9 cellular contexts compared by ENCODE assay signal in genomic region chrX:100649550-100650356, GRCh38. TPM values are rescaled to one million over a fixed set of nuclear protein-coding genes. Genes with fewer than 3 reads are reported as not detected.
A peak's percentile ranks its signal among the peaks of the same experiment; 100 is the strongest.
DNase-seq lines count a peak whose midpoint lies in the region; ATAC-seq and TF ChIP-seq lines count a peak whose summit lies in the region.
"Had no signal": no experiment of that assay in that cellular context is flagged by ENCODE, and none has a peak within 500 bp of the region (broad histone marks: within the 10 kb centered on the region; RNA-seq: fewer than 3 reads in every experiment).

No MANE protein-coding gene starts in this region.

- no peaks in the 10 kb centered on the region for H3K9me2 ChIP-seq in PC-9 (ENCODE audit: insufficient read depth)

- no peaks in the 10 kb centered on the region for H3K27me3 ChIP-seq in PC-9 (ENCODE audit: insufficient read depth, low read depth)
- peaks cover 8% of the 10 kb centered on the region for H3K27me3 ChIP-seq in osteoblast (ENCODE audit: insufficient read depth, low read length)

- no peaks in the 10 kb centered on the region for H3K9me3 ChIP-seq in PC-9 (ENCODE audit: insufficient read depth, low read depth)
- no peaks in the 10 kb centered on the region for H3K9me3 ChIP-seq in osteoblast (ENCODE audit: low read depth, low read length)

- H3K4me1 ChIP-seq in PC-9 (replicated peaks; ENCODE audit: insufficient read depth) (peaks cover 60% of the 10 kb centered on the region), osteoblast (ENCODE audit: insufficient read depth, low read length) (peaks cover 54% of the 10 kb centered on the region)

- intact Hi-C loops in PC-9 (cut with micrococcal nuclease; ENCODE audit: unreplicated experiment), result loop anchor here (5.0 kb wide), 1 partner anchor 758 kb away; the partner anchor contains the start of genes GLA and HNRNPH2

- no TSS peak for BruUV-seq in PC-9 (replicated peaks; lab: Mats Ljungman, UMichigan)

- H3K27ac ChIP-seq in PC-9 (peak overlapping the region; percentile 94), osteoblast (ENCODE audit: low read depth, low read length) (peak overlapping the region; percentile 82)

- POLR2A ChIA-PET in PC-9 (lab: Charles Lee; ENCODE audit: unreplicated experiment), result interaction anchor here (0.5 to 1.1 kb wide), 6 partner anchors 13 to 834 kb away, joined by 3 to 9 read pairs (median 6); partner anchors contain the start of genes SYTL4 and XKRX
- POLR2A ChIA-PET in GM10248 (lab: Yijun Ruan, JAX), result no interaction called here

- CTCF ChIA-PET in PC-9 (lab: Charles Lee) (interaction anchor here (0.6 to 0.9 kb wide), 2 partner anchors 13 to 35 kb away, joined by 3 to 5 read pairs; partner anchors contain the start of gene TSPAN6), GM10248 (lab: Yijun Ruan, JAX) (no interaction called here)

- H3K4me3 ChIP-seq in PC-9, result peak overlapping the region; percentile 97; the same call in 1 of the 2 replicates
- H3K4me3 ChIP-seq in fibroblast of mammary gland (ENCODE audit: control insufficient read depth, low read depth, low read length), result no peak overlapping the region
- H3K4me3 ChIP-seq in osteoblast (ENCODE audit: insufficient read depth, low read length), result peak overlapping the region; percentile 9

- no peak for ATAC-seq in SK-N-SH treated with all-trans-retinoic acid at 6 μM for 48 hours

- peaks cover 55% of the 10 kb centered on the region for H3F3A ChIP-seq in PC-9 (ENCODE audit: insufficient read depth, low read depth)

- peak; percentile 83 for DNase-seq in AG20443 (ENCODE audit: low spot score)
- DNase-seq in PC-9, result peak; percentile 73 to 87
- peak; percentile 96 for DNase-seq in fibroblast of mammary gland (ENCODE audit: low read depth)
- peak; percentile 68 for DNase-seq in osteoblast (ENCODE audit: insufficient read length, low spot score, missing footprints)
- no peak for DNase-seq in NCI-H187 treated with DMSO at 0.1 percent for 48 hours (lab: John Stamatoyannopoulos, UW)
- no peak for DNase-seq in OCI-M2 (lab: John Stamatoyannopoulos, UW; ENCODE audit: unreplicated experiment)
- DNase-seq in GM10248 (ENCODE audit: extremely low spot score), result no peak
- DNase-seq: DND-41 had no signal

- H4K20me1 ChIP-seq in PC-9 (ENCODE audit: insufficient read depth), result no peaks in the 10 kb centered on the region; the same call in 1 of the 2 replicates
- H4K20me1 ChIP-seq in osteoblast (ENCODE audit: insufficient read depth, low read length), result no peaks in the 10 kb centered on the region

- peak overlapping the region; percentile 88 for H3K4me2 ChIP-seq in PC-9
- H3K4me2 ChIP-seq in osteoblast (ENCODE audit: insufficient read depth, low read length), result peak overlapping the region; percentile 52

- no peak for TF ChIP-seq CTCF in PC-9 (conservative IDR thresholded peaks at IDR 0.05)
- no peak for TF ChIP-seq CTCF in fibroblast of mammary gland (conservative IDR thresholded peaks at IDR 0.05; ENCODE audit: control insufficient read depth, insufficient read depth, low read depth, low read length)
- no peak for TF ChIP-seq CTCF in osteoblast (IDR thresholded peaks at IDR 0.05; ENCODE audit: extremely low read depth, low read depth, low read length)
- TF ChIP-seq CTCF in GM10248 (IDR thresholded peaks at IDR 0.05; ENCODE audit: control extremely low read depth, extremely low read depth, low read depth, missing control alignments), result no peak

- H3K79me2 ChIP-seq in PC-9 (ENCODE audit: low read depth) (peaks cover 31% of the 10 kb centered on the region), osteoblast (ENCODE audit: insufficient read depth, low read length) (peaks cover 7% of the 10 kb centered on the region)

- H2AFZ ChIP-seq in PC-9 (0 out of 2 replicates have a peak overlapping the region, but pooled peaks have one; percentile 26), osteoblast (ENCODE audit: low read length) (peak overlapping the region; percentile 64)

- H3K36me3 ChIP-seq in PC-9 (ENCODE audit: low read depth) (peaks cover 43% of the 10 kb centered on the region), osteoblast (ENCODE audit: insufficient read depth, low read length) (no peaks in the 10 kb centered on the region)

TF ChIP-seq in SK-N-SH treated with all-trans-retinoic acid at 6 μM for 48 hours, 23 proteins besides CTCF, POLR2A, EP300 and RAD21:
- TF ChIP-seq ZNF565 (CRISPR knock-in tag; conservative IDR thresholded peaks at IDR 0.05; ENCODE audit: low read depth) (no peak), ZFP3 (CRISPR knock-in tag; IDR thresholded peaks at IDR 0.05) (no peak), ZNF8 (CRISPR knock-in tag; IDR thresholded peaks at IDR 0.05) (no peak), OSR1 (CRISPR knock-in tag; IDR thresholded peaks at IDR 0.05) (no peak)

RNA-seq across cellular contexts. Expression of gene SRPX2, which starts 5.8 kb away (rescaled TPM):
- 65.9 and 77.8 TPM in 2 replicates for total RNA-seq in PC-9 (2021)
- total RNA-seq in osteoblast, result 36.9 and 38.6 TPM in 2 replicates

RNA-seq across cellular contexts. Expression of gene TSPAN6, which starts 13.1 kb away (rescaled TPM):
- 49.6 and 52.2 TPM in 2 replicates for total RNA-seq in PC-9 (2021)
- 37.3 and 38.0 TPM in 2 replicates for total RNA-seq in osteoblast

Comparison
In these comparisons a context has a peak if more than half of its experiments do, and no peak if none do; other contexts are left out.
1. DNase-seq: peak in AG20443 (single experiment), PC-9 (2 of 2), fibroblast of mammary gland (single experiment) and osteoblast (single experiment); none in NCI-H187 treated with DMSO at 0.1 percent for 48 hours (single experiment), OCI-M2 (single experiment) and GM10248 (single experiment).